16 cellular contexts compared by ENCODE assay signal in the genomic region with DNA sequence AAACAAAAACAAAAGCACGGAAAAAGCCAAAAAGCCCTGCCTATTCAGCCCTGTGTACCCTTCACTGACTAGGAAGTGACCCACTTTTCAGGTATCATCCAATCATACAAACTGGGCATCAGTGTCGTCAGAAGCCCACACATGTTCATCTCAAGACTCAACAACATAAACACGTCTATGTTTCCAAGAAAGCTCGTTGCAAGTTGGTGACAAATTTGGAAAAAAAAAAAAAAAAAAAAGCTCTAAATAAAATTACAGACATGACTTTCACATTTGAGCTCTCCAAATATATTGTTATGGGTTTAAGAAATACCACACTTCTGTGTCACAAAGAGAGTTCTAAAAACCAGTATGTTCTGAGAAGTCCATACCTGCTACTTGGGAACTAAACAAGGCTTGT.
DNase-seq lines count a peak whose midpoint lies in the region; ATAC-seq and TF ChIP-seq lines count a peak whose summit lies in the region.
"Had no signal": no experiment of that assay in that cellular context is flagged by ENCODE, and none has a peak within 500 bp of the region (broad histone marks: within the 10 kb centered on the region; RNA-seq: fewer than 3 reads in every experiment).

No MANE protein-coding gene starts in this region.

- H3K9me2 ChIP-seq in hepatocyte (replicated peaks; ENCODE audit: insufficient read depth): no peaks in the 10 kb centered on the region

- whole genome bisulfite sequencing in hepatocyte (ENCODE audit: low lambda C conversion rate, missing lambda C conversion rate): 71% methylated on average over 4 of the region's 4 CpGs

- peaks cover 3% of the 10 kb centered on the region for H3K79me2 ChIP-seq in hepatocyte

- no peak overlapping the region for H3K27ac ChIP-seq in hepatocyte
- H3K27ac ChIP-seq: KMS-11 had no signal

- no peaks in the 10 kb centered on the region for H3K9me3 Mint-ChIP-seq in activated T-cell treated with anti-CD3 and anti-CD28 coated beads, Interleukin-2, amount 50 U/mL, for 24 hours
- H3K9me3 Mint-ChIP-seq in stimulated activated naive B cell treated with anti-CD40 and anti-IgM and Interleukin-4, amounts not matched to agents 10 μg/mL and 1 μg/mL and 100 μg/mL, for 72 hours: no peaks in the 10 kb centered on the region
- no peaks in the 10 kb centered on the region for H3K9me3 Mint-ChIP-seq in CD14-positive monocyte
- H3K9me3 Mint-ChIP-seq: naive B cell had no signal

- H3K4me1 ChIP-seq in hepatocyte (ENCODE audit: insufficient read depth): no peaks in the 10 kb centered on the region

- H2AFZ ChIP-seq in hepatocyte: no peak overlapping the region

- no peak for DNase-seq in activated T-cell treated with anti-CD3 and anti-CD28 coated beads, Interleukin-2, amount 50 U/mL, for 24 hours
- no peak for DNase-seq in activated T-cell treated with anti-CD3 and anti-CD28 coated beads, Interleukin-2, amount 50 U/mL, for 1 hour
- DNase-seq in T-helper 17 cell (peak in 1 of 3 donors; percentile 52), fibroblast of gingiva (ENCODE audit: low read depth) (peak; percentile 26), CD14-positive monocyte (ENCODE audit: low spot score) (no peak), hepatocyte (ENCODE audit: low spot score) (no peak)
- no peak for DNase-seq in stimulated activated naive B cell treated with anti-CD40 and anti-IgM and Interleukin-4, amounts not matched to agents 10 μg/mL and 1 μg/mL and 100 μg/mL, for 72 hours
- DNase-seq: activated CD8-positive, alpha-beta memory T cell treated with anti-CD3 and anti-CD28 coated beads for 24 hours; GOT3; hippocampal formation; naive B cell; NCI-H2227 treated with DMSO at 0.1 percent for 48 hours; SHP77; stimulated activated CD4-positive, alpha-beta T cell treated with anti-CD3 and anti-CD28 coated beads, Interleukin-15, amount 100 ng/mL, for 24 hours had no signal

- peaks cover 98% of the 10 kb centered on the region for H3K36me3 Mint-ChIP-seq in activated T-cell treated with anti-CD3 and anti-CD28 coated beads, Interleukin-2, amount 50 U/mL, for 24 hours (ENCODE audit: low read depth)
- H3K36me3 Mint-ChIP-seq in T-helper 17 cell (ENCODE audit: low read depth) (peaks cover 32% of the 10 kb centered on the region), CD14-positive monocyte (peaks cover 28 to 49% of the 10 kb centered on the region in 2 donors)
- peaks cover 45 to 79% of the 10 kb centered on the region in 2 donors for H3K36me3 Mint-ChIP-seq in stimulated activated naive B cell treated with anti-CD40 and anti-IgM and Interleukin-4, amounts not matched to agents 10 μg/mL and 1 μg/mL and 100 μg/mL, for 72 hours

- no peak overlapping the region for H3K4me2 ChIP-seq in hepatocyte
- H3K4me2 ChIP-seq: KMS-11 had no signal

- ATAC-seq in T-helper 17 cell (peak; percentile 84), HG02642 (IDR thresholded peaks at IDR 0.05; ENCODE audit: poor library complexity, unreplicated experiment) (no peak)
- ATAC-seq in stimulated activated naive B cell treated with anti-CD40 and anti-IgM and Interleukin-4, amounts not matched to agents 10 μg/mL and 1 μg/mL and 100 μg/mL, for 72 hours (replicated peaks): no peak

- H3K27ac Mint-ChIP-seq in activated T-cell treated with anti-CD3 and anti-CD28 coated beads, Interleukin-2, amount 50 U/mL, for 24 hours: peak overlapping the region; percentile 89
- H3K27ac Mint-ChIP-seq in T-helper 17 cell: no peak overlapping the region
- H3K27ac Mint-ChIP-seq in stimulated activated naive B cell treated with anti-CD40 and anti-IgM and Interleukin-4, amounts not matched to agents 10 μg/mL and 1 μg/mL and 100 μg/mL, for 72 hours: peak overlapping the region; percentile 75
- H3K27ac Mint-ChIP-seq in CD14-positive monocyte: no peak overlapping the region

- no peaks in the 10 kb centered on the region for H4K20me1 ChIP-seq in hepatocyte (ENCODE audit: insufficient read depth, poor library complexity, severe bottlenecking)

- H3K27me3 Mint-ChIP-seq in activated T-cell treated with anti-CD3 and anti-CD28 coated beads, Interleukin-2, amount 50 U/mL, for 24 hours: no peaks in the 10 kb centered on the region
- no peaks in the 10 kb centered on the region for H3K27me3 Mint-ChIP-seq in T-helper 17 cell
- H3K27me3 Mint-ChIP-seq in stimulated activated naive B cell treated with anti-CD40 and anti-IgM and Interleukin-4, amounts not matched to agents 10 μg/mL and 1 μg/mL and 100 μg/mL, for 72 hours: no peaks in the 10 kb centered on the region
- H3K27me3 Mint-ChIP-seq in CD14-positive monocyte (ENCODE audit: low read depth in 3 of 3): peaks cover 0 to 2% (median 0%) of the 10 kb centered on the region in 3 donors
- H3K27me3 Mint-ChIP-seq: naive B cell had no signal

- TF ChIP-seq CTCF in CD14-positive monocyte (IDR thresholded peaks at IDR 0.05): no peak
- no peak for TF ChIP-seq CTCF in hepatocyte (IDR thresholded peaks at IDR 0.05; ENCODE audit: poor library complexity)

- H3K4me1 Mint-ChIP-seq in activated T-cell treated with anti-CD3 and anti-CD28 coated beads, Interleukin-2, amount 50 U/mL, for 24 hours (ENCODE audit: low read depth): peaks cover 90% of the 10 kb centered on the region
- H3K4me1 Mint-ChIP-seq in T-helper 17 cell (peaks cover 81% of the 10 kb centered on the region), CD14-positive monocyte (peaks cover 27% of the 10 kb centered on the region)
- peaks cover 54 to 78% of the 10 kb centered on the region in 2 donors for H3K4me1 Mint-ChIP-seq in stimulated activated naive B cell treated with anti-CD40 and anti-IgM and Interleukin-4, amounts not matched to agents 10 μg/mL and 1 μg/mL and 100 μg/mL, for 72 hours

- H3K27me3 ChIP-seq in hepatocyte: no peaks in the 10 kb centered on the region

- H3K4me3 ChIP-seq in hepatocyte: no peak overlapping the region

- no peaks in the 10 kb centered on the region for H3K9me3 ChIP-seq in T-helper 17 cell (ENCODE audit: control insufficient read depth, low read length, poor library complexity, severe bottlenecking)
- no peaks in the 10 kb centered on the region for H3K9me3 ChIP-seq in hepatocyte (ENCODE audit: low read depth)

- no peaks in the 10 kb centered on the region for H3K36me3 ChIP-seq in hepatocyte (replicated peaks; ENCODE audit: insufficient read depth, low read depth)

- intact Hi-C loops in CD14-positive monocyte (cut with micrococcal nuclease): no loop called here

- peak overlapping the region; percentile 52 for H3K4me3 Mint-ChIP-seq in activated T-cell treated with anti-CD3 and anti-CD28 coated beads, Interleukin-2, amount 50 U/mL, for 24 hours
- H3K4me3 Mint-ChIP-seq in T-helper 17 cell (peak overlapping the region; percentile 96), CD14-positive monocyte (no peak overlapping the region)
- no peak overlapping the region for H3K4me3 Mint-ChIP-seq in stimulated activated naive B cell treated with anti-CD40 and anti-IgM and Interleukin-4, amounts not matched to agents 10 μg/mL and 1 μg/mL and 100 μg/mL, for 72 hours
- H3K4me3 Mint-ChIP-seq: naive B cell had no signal

Comparison
In these comparisons a context has a peak if more than half of its experiments do, and no peak if none do; other contexts are left out.
1. H3K27ac Mint-ChIP-seq: peak in activated T-cell treated with anti-CD3 and anti-CD28 coated beads, Interleukin-2, amount 50 U/mL, for 24 hours (single experiment) and stimulated activated naive B cell treated with anti-CD40 and anti-IgM and Interleukin-4, amounts not matched to agents 10 μg/mL and 1 μg/mL and 100 μg/mL, for 72 hours (single experiment); none in T-helper 17 cell (single experiment) and CD14-positive monocyte (0 of 7).
2. H3K4me3 Mint-ChIP-seq: peak in activated T-cell treated with anti-CD3 and anti-CD28 coated beads, Interleukin-2, amount 50 U/mL, for 24 hours (single experiment) and T-helper 17 cell (single experiment); none in stimulated activated naive B cell treated with anti-CD40 and anti-IgM and Interleukin-4, amounts not matched to agents 10 μg/mL and 1 μg/mL and 100 μg/mL, for 72 hours (0 of 2) and CD14-positive monocyte (0 of 2).